In genomic region chr7:159192013-159192412, GRCh38 we compare ENCODE assay signal across 23 cellular contexts. TPM values are rescaled to one million over a fixed set of nuclear protein-coding genes. Genes with fewer than 3 reads are reported as not detected.
"Had no signal": no experiment of that assay in that cellular context is flagged by ENCODE, and none has a peak within 500 bp of the region (broad histone marks: within the 10 kb centered on the region; RNA-seq: fewer than 3 reads in every experiment).

No MANE protein-coding gene starts in this region.

- H3K27me3 ChIP-seq: transverse colon, vagina had no signal

- H3K36me3 Mint-ChIP-seq: activated naive CD8-positive, alpha-beta T cell treated with anti-CD3 and anti-CD28 coated beads for 36 hours; brain; memory B cell; stimulated activated naive B cell treated with anti-CD40 and anti-IgM and Interleukin-4, amounts not matched to agents 10 μg/mL and 1 μg/mL and 100 μg/mL, for 72 hours had no signal

- H3K27ac ChIP-seq: neutrophil, vagina had no signal

- H3K36me3 ChIP-seq: neutrophil, transverse colon, vagina had no signal

- H3K4me1 Mint-ChIP-seq: memory B cell had no signal

- H3K27me3 Mint-ChIP-seq: activated naive CD8-positive, alpha-beta T cell treated with anti-CD3 and anti-CD28 coated beads for 36 hours; memory B cell had no signal

- H3K4me3 ChIP-seq: mucosa of descending colon, transverse colon, vagina had no signal

- H3K9me3 Mint-ChIP-seq: activated CD4-positive, alpha-beta T cell treated with anti-CD3 and anti-CD28 coated beads, Interleukin-2, amount 10 ng/mL, durations not matched to agents 24 days and 14 days; activated naive CD8-positive, alpha-beta T cell treated with anti-CD3 and anti-CD28 coated beads for 36 hours; stimulated activated naive B cell treated with anti-CD40 and anti-IgM and Interleukin-4, amounts not matched to agents 10 μg/mL and 1 μg/mL and 100 μg/mL, for 72 hours had no signal

- H3K4me3 Mint-ChIP-seq: activated CD4-positive, alpha-beta T cell treated with anti-CD3 and anti-CD28 coated beads, Interleukin-2, amount 10 ng/mL, durations not matched to agents 24 days and 14 days; activated CD8-positive, alpha-beta T cell treated with anti-CD3 and anti-CD28 coated beads, Interleukin-2, amount 10 ng/mL, durations not matched to agents 7 days and 5 days; activated naive CD8-positive, alpha-beta T cell treated with anti-CD3 and anti-CD28 coated beads for 36 hours; brain; memory B cell; naive thymus-derived CD4-positive, alpha-beta T cell; stimulated activated naive B cell treated with anti-CD40 and anti-IgM and Interleukin-4, amounts not matched to agents 10 μg/mL and 1 μg/mL and 100 μg/mL, for 72 hours had no signal

- ATAC-seq: activated CD8-positive, alpha-beta T cell treated with anti-CD3 and anti-CD28 coated beads, Interleukin-2, amount 10 ng/mL, durations not matched to agents 7 days and 5 days; mucosa of descending colon; naive thymus-derived CD4-positive, alpha-beta T cell; stimulated activated naive B cell treated with anti-CD40 and anti-IgM and Interleukin-4, amounts not matched to agents 10 μg/mL and 1 μg/mL and 100 μg/mL, for 72 hours had no signal

- H3K27ac Mint-ChIP-seq: activated CD4-positive, alpha-beta T cell treated with anti-CD3 and anti-CD28 coated beads, Interleukin-2, amount 10 ng/mL, durations not matched to agents 24 days and 14 days; activated CD8-positive, alpha-beta T cell treated with anti-CD3 and anti-CD28 coated beads, Interleukin-2, amount 10 ng/mL, durations not matched to agents 7 days and 5 days; activated naive CD8-positive, alpha-beta T cell treated with anti-CD3 and anti-CD28 coated beads for 36 hours; brain; memory B cell; naive thymus-derived CD4-positive, alpha-beta T cell; stimulated activated naive B cell treated with anti-CD40 and anti-IgM and Interleukin-4, amounts not matched to agents 10 μg/mL and 1 μg/mL and 100 μg/mL, for 72 hours had no signal

- H3K9me3 ChIP-seq: mucosa of descending colon, neutrophil, vagina had no signal

- DNase-seq: activated CD4-positive, CD25-positive, alpha-beta regulatory T cell; activated CD8-positive, alpha-beta memory T cell treated with anti-CD3 and anti-CD28 coated beads, Interleukin-2, amount 50 U/mL, for 4 hours; activated CD8-positive, alpha-beta T cell treated with anti-CD3 and anti-CD28 coated beads, Interleukin-2, amount 10 ng/mL, durations not matched to agents 7 days and 5 days; activated naive CD8-positive, alpha-beta T cell treated with anti-CD3 and anti-CD28 coated beads for 36 hours; amygdala; cortex of kidney; effector CD4-positive, alpha-beta T cell; foreskin fibroblast; hypothalamus; kidney glomerular epithelial cell; left ventricle myocardium superior; mucosa of descending colon; naive thymus-derived CD4-positive, alpha-beta T cell; stimulated activated CD4-positive, alpha-beta T cell treated with anti-CD3 and anti-CD28 coated beads, Interleukin-15, amount 100 ng/mL, for 24 hours; stimulated activated CD4-positive, alpha-beta T cell treated with anti-CD3 and anti-CD28 coated beads, Interleukin-4, amount 100 ng/mL, for 1 hour; stimulated activated naive B cell treated with anti-CD40 and anti-IgM and Interleukin-4, amounts not matched to agents 10 μg/mL and 1 μg/mL and 100 μg/mL, for 72 hours; transverse colon had no signal

RNA-seq across cellular contexts. Expression of gene VIPR2, which starts 47.3 kb away (rescaled TPM):
- total RNA-seq: activated CD8-positive, alpha-beta T cell treated with anti-CD3 and anti-CD28 coated beads, Interleukin-2, amount 10 ng/mL, durations not matched to agents 7 days and 5 days; activated naive CD8-positive, alpha-beta T cell treated with anti-CD3 and anti-CD28 coated beads for 36 hours; endothelial cell of umbilical vein had no signal
